Comparison of ENCODE assay signal across 1 cellular context in the genomic region with DNA sequence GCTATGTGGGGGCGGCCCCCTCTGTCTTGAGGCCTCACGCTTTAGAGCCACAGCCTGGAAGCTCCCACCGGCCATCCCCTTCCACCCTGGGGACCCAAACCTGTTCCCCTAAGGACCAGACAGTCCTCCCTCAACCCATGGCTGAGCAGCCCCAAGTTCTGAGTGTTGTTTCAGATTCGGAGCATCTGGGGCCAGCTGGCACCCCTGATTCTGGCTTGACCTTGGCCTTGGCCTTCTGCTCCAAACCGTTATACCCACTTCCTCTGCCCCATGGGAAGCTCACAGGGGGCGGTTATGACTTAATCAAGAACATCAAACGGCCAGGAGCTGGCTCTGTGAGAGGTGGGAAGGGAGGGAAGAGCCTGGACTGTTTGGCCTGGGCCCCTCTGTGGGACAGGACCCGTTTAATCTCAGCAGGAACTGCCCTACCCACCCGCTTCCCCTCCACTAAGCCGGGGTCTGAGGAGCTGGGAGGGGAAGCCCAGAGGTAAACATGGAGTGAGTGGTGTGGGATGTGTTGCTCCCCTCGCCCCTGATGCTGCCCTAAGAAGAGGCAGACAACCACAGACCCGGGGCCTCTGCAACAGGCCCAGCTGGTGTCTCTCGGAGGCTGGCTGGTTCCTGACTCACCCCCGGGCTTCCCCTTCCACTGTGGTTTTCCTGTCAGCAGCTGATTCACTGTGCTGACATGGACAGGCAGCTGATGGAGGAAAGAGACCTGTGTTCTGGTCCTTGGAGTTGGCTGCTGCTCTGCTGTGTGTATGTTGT.
TF ChIP-seq lines count a peak whose summit lies in the region.

No MANE protein-coding gene starts in this region.

TF ChIP-seq in K562, 482 proteins besides CTCF, POLR2A, EP300 and RAD21 (continued from another document and continues in another):
- TF ChIP-seq, protein P1, sequence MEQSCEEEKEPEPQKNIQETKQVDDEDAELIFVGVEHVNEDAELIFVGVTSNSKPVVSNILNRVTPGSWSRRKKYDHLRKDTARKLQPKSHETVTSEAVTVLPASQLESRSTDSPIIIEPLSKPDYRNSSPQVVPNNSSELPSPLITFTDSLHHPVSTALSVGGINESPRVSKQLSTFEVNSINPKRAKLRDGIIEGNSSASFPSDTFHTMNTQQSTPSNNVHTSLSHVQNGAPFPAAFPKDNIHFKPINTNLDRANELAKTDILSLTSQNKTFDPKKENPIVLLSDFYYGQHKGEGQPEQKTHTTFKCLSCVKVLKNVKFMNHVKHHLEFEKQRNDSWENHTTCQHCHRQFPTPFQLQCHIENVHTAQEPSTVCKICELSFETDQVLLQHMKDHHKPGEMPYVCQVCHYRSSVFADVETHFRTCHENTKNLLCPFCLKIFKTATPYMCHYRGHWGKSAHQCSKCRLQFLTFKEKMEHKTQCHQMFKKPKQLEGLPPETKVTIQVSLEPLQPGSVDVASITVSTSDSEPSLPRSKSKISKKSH (CRISPR knock-in tag; IDR thresholded peaks at IDR 0.05) = no peak
- no peak for TF ChIP-seq ZNF212 (CRISPR knock-in tag; IDR thresholded peaks at IDR 0.05)
- no peak for TF ChIP-seq ZFP30 (CRISPR knock-in tag; IDR thresholded peaks at IDR 0.05; ENCODE audit: borderline replicate concordance)
- TF ChIP-seq PHTF2 (CRISPR knock-in tag; IDR thresholded peaks at IDR 0.05) = no peak
- TF ChIP-seq RCOR1 (IDR thresholded peaks at IDR 0.05; ENCODE audit: borderline replicate concordance in 1 of 2, low read depth in 2 of 2, low read length in 2 of 2) = peak in 1 of 2 experiments; percentile 49; a peak in 1 of 4 replicates
- TF ChIP-seq ATF7 (IDR thresholded peaks at IDR 0.05) = no peak
- TF ChIP-seq BHLHE40 (IDR thresholded peaks at IDR 0.05; ENCODE audit: low read length) = no peak
- TF ChIP-seq NCOA4 (IDR thresholded peaks at IDR 0.05; ENCODE audit: partially characterized antibody) = no peak
- no peak for TF ChIP-seq ZBTB8A (IDR thresholded peaks at IDR 0.05; ENCODE audit: partially characterized antibody)
- TF ChIP-seq, protein P2, sequence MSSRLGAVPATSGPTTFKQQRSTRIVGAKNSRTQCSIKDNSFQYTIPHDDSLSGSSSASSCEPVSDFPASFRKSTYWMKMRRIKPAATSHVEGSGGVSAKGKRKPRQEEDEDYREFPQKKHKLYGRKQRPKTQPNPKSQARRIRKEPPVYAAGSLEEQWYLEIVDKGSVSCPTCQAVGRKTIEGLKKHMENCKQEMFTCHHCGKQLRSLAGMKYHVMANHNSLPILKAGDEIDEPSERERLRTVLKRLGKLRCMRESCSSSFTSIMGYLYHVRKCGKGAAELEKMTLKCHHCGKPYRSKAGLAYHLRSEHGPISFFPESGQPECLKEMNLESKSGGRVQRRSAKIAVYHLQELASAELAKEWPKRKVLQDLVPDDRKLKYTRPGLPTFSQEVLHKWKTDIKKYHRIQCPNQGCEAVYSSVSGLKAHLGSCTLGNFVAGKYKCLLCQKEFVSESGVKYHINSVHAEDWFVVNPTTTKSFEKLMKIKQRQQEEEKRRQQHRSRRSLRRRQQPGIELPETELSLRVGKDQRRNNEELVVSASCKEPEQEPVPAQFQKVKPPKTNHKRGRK (tag; IDR thresholded peaks at IDR 0.05) = no peak
- TF ChIP-seq ARNT (IDR thresholded peaks at IDR 0.05) = no peak
- no peak for TF ChIP-seq SAFB (IDR thresholded peaks at IDR 0.05; ENCODE audit: borderline replicate concordance, low read depth, low read length)
- TF ChIP-seq, protein P3, sequence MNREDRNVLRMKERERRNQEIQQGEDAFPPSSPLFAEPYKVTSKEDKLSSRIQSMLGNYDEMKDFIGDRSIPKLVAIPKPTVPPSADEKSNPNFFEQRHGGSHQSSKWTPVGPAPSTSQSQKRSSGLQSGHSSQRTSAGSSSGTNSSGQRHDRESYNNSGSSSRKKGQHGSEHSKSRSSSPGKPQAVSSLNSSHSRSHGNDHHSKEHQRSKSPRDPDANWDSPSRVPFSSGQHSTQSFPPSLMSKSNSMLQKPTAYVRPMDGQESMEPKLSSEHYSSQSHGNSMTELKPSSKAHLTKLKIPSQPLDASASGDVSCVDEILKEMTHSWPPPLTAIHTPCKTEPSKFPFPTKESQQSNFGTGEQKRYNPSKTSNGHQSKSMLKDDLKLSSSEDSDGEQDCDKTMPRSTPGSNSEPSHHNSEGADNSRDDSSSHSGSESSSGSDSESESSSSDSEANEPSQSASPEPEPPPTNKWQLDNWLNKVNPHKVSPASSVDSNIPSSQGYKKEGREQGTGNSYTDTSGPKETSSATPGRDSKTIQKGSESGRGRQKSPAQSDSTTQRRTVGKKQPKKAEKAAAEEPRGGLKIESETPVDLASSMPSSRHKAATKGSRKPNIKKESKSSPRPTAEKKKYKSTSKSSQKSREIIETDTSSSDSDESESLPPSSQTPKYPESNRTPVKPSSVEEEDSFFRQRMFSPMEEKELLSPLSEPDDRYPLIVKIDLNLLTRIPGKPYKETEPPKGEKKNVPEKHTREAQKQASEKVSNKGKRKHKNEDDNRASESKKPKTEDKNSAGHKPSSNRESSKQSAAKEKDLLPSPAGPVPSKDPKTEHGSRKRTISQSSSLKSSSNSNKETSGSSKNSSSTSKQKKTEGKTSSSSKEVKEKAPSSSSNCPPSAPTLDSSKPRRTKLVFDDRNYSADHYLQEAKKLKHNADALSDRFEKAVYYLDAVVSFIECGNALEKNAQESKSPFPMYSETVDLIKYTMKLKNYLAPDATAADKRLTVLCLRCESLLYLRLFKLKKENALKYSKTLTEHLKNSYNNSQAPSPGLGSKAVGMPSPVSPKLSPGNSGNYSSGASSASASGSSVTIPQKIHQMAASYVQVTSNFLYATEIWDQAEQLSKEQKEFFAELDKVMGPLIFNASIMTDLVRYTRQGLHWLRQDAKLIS (CRISPR knock-in tag; IDR thresholded peaks at IDR 0.05) = no peak
- TF ChIP-seq POLR3G (IDR thresholded peaks at IDR 0.05; ENCODE audit: extremely low read depth, insufficient read length, insufficient replicate concordance) = no peak
- no peak for TF ChIP-seq ARHGAP35 (IDR thresholded peaks at IDR 0.05; ENCODE audit: partially characterized antibody)
- no peak for TF ChIP-seq SMAD3 (CRISPR knock-in tag; conservative IDR thresholded peaks at IDR 0.05)
- TF ChIP-seq, protein P4, sequence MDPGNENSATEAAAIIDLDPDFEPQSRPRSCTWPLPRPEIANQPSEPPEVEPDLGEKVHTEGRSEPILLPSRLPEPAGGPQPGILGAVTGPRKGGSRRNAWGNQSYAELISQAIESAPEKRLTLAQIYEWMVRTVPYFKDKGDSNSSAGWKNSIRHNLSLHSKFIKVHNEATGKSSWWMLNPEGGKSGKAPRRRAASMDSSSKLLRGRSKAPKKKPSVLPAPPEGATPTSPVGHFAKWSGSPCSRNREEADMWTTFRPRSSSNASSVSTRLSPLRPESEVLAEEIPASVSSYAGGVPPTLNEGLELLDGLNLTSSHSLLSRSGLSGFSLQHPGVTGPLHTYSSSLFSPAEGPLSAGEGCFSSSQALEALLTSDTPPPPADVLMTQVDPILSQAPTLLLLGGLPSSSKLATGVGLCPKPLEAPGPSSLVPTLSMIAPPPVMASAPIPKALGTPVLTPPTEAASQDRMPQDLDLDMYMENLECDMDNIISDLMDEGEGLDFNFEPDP (CRISPR knock-in tag; IDR thresholded peaks at IDR 0.05) = no peak
- no peak for TF ChIP-seq ZFP36 (IDR thresholded peaks at IDR 0.05; ENCODE audit: low read depth, low read length, partially characterized antibody)
- TF ChIP-seq, protein P5, sequence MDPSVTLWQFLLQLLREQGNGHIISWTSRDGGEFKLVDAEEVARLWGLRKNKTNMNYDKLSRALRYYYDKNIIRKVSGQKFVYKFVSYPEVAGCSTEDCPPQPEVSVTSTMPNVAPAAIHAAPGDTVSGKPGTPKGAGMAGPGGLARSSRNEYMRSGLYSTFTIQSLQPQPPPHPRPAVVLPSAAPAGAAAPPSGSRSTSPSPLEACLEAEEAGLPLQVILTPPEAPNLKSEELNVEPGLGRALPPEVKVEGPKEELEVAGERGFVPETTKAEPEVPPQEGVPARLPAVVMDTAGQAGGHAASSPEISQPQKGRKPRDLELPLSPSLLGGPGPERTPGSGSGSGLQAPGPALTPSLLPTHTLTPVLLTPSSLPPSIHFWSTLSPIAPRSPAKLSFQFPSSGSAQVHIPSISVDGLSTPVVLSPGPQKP (CRISPR knock-in tag; IDR thresholded peaks at IDR 0.05) = no peak
- no peak for TF ChIP-seq RBFOX2 (IDR thresholded peaks at IDR 0.05; ENCODE audit: low read depth, low read length)
- TF ChIP-seq, protein P6, sequence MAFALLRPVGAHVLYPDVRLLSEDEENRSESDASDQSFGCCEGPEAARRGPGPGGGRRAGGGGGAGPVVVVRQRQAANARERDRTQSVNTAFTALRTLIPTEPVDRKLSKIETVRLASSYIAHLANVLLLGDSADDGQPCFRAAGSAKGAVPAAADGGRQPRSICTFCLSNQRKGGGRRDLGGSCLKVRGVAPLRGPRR (CRISPR knock-in tag; IDR thresholded peaks at IDR 0.05) = no peak
- TF ChIP-seq ZNF668 (CRISPR knock-in tag; IDR thresholded peaks at IDR 0.05) = no peak
- TF ChIP-seq, protein P7, sequence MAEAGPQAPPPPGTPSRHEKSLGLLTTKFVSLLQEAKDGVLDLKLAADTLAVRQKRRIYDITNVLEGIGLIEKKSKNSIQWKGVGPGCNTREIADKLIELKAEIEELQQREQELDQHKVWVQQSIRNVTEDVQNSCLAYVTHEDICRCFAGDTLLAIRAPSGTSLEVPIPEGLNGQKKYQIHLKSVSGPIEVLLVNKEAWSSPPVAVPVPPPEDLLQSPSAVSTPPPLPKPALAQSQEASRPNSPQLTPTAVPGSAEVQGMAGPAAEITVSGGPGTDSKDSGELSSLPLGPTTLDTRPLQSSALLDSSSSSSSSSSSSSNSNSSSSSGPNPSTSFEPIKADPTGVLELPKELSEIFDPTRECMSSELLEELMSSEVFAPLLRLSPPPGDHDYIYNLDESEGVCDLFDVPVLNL (CRISPR knock-in tag; IDR thresholded peaks at IDR 0.05; ENCODE audit: low read depth) = no peak
- TF ChIP-seq MEIS2 (IDR thresholded peaks at IDR 0.05; ENCODE audit: partially characterized antibody) = peak; percentile 87
- no peak for TF ChIP-seq FIP1L1 (IDR thresholded peaks at IDR 0.05; ENCODE audit: low read depth, low read length, poor library complexity, severe bottlenecking)
- TF ChIP-seq SAFB2 (IDR thresholded peaks at IDR 0.05; ENCODE audit: borderline replicate concordance, low read depth, low read length, severe bottlenecking) = no peak
- TF ChIP-seq ZNF384 (IDR thresholded peaks at IDR 0.05; ENCODE audit: low read depth, low read length) = no peak
- no peak for TF ChIP-seq MED1 (CRISPR knock-in tag; IDR thresholded peaks at IDR 0.05; ENCODE audit: borderline replicate concordance)
- TF ChIP-seq MYC (IDR thresholded peaks at IDR 0.05; ENCODE audit: low read depth, low read length) = no peak
- no peak for TF ChIP-seq MYC (CRISPR knock-in tag; IDR thresholded peaks at IDR 0.05; ENCODE audit: borderline replicate concordance, low read depth)
- TF ChIP-seq, protein P8, sequence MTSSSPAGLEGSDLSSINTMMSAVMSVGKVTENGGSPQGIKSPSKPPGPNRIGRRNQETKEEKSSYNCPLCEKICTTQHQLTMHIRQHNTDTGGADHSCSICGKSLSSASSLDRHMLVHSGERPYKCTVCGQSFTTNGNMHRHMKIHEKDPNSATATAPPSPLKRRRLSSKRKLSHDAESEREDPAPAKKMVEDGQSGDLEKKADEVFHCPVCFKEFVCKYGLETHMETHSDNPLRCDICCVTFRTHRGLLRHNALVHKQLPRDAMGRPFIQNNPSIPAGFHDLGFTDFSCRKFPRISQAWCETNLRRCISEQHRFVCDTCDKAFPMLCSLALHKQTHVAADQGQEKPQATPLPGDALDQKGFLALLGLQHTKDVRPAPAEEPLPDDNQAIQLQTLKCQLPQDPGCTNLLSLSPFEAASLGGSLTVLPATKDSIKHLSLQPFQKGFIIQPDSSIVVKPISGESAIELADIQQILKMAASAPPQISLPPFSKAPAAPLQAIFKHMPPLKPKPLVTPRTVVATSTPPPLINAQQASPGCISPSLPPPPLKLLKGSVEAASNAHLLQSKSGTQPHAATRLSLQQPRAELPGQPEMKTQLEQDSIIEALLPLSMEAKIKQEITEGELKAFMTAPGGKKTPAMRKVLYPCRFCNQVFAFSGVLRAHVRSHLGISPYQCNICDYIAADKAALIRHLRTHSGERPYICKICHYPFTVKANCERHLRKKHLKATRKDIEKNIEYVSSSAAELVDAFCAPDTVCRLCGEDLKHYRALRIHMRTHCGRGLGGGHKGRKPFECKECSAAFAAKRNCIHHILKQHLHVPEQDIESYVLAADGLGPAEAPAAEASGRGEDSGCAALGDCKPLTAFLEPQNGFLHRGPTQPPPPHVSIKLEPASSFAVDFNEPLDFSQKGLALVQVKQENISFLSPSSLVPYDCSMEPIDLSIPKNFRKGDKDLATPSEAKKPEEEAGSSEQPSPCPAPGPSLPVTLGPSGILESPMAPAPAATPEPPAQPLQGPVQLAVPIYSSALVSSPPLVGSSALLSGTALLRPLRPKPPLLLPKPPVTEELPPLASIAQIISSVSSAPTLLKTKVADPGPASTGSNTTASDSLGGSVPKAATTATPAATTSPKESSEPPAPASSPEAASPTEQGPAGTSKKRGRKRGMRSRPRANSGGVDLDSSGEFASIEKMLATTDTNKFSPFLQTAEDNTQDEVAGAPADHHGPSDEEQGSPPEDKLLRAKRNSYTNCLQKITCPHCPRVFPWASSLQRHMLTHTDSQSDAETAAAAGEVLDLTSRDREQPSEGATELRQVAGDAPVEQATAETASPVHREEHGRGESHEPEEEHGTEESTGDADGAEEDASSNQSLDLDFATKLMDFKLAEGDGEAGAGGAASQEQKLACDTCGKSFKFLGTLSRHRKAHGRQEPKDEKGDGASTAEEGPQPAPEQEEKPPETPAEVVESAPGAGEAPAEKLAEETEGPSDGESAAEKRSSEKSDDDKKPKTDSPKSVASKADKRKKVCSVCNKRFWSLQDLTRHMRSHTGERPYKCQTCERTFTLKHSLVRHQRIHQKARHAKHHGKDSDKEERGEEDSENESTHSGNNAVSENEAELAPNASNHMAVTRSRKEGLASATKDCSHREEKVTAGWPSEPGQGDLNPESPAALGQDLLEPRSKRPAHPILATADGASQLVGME (CRISPR knock-in tag; IDR thresholded peaks at IDR 0.05) = no peak
